ENCODE assay signal across 1 cellular context in genomic region chr2:197265931-197266330, GRCh38.
TF ChIP-seq lines count a peak whose summit lies in the region.

No MANE protein-coding gene starts in this region.

TF ChIP-seq in SK-N-SH treated with all-trans-retinoic acid at 6 μM for 48 hours, 23 proteins besides CTCF, POLR2A, EP300 and RAD21 (continued from another document):
- TF ChIP-seq CREB5 (CRISPR knock-in tag; IDR thresholded peaks at IDR 0.05; ENCODE audit: low read depth) (no peak), ARNTL (CRISPR knock-in tag; IDR thresholded peaks at IDR 0.05; ENCODE audit: borderline replicate concordance, low read depth) (no peak), ZNF565 (CRISPR knock-in tag; conservative IDR thresholded peaks at IDR 0.05; ENCODE audit: low read depth) (no peak), GLIS3 (CRISPR knock-in tag; IDR thresholded peaks at IDR 0.05) (no peak)
